ENCODE assay signal across 19 cellular contexts in genomic region chr1:4395158-4395557, GRCh38.
DNase-seq lines count a peak whose midpoint lies in the region; ATAC-seq, FAIRE-seq and TF ChIP-seq lines count a peak whose summit lies in the region.
"Had no signal": no experiment of that assay in that cellular context is flagged by ENCODE, and none has a peak within 500 bp of the region (broad histone marks: within the 10 kb centered on the region; RNA-seq: fewer than 3 reads in every experiment).

No MANE protein-coding gene starts in this region.

- no peak for TF ChIP-seq POLR2A in A549 (IDR thresholded peaks at IDR 0.05; ENCODE audit: low read length)

- intact Hi-C loops in mucosa of descending colon (cut with DNase I, micrococcal nuclease), result no loop called here

- no peak for TF ChIP-seq RAD21 in A549 (conservative IDR thresholded peaks at IDR 0.05 in 1 of 2, IDR thresholded peaks at IDR 0.05 in 1 of 2)

- TF ChIP-seq CTCF in A549 (IDR thresholded peaks at IDR 0.05) (no peak), bronchial epithelial cell (IDR thresholded peaks at IDR 0.05; ENCODE audit: insufficient read depth, low read length, severe bottlenecking) (no peak), mucosa of descending colon (IDR thresholded peaks at IDR 0.05) (no peak)

- FAIRE-seq in A549 (lab: Jason Lieb, UNC) (no peak), RCC 7860 (lab: Jason Lieb, UNC) (no peak), bronchial epithelial cell (lab: Jason Lieb, UNC) (no peak)
- FAIRE-seq: GM19239 had no signal

- peak overlapping the region in 1 of 2 experiments; percentile 38; a peak in 2 of 6 replicates for H3K27ac ChIP-seq in A549
- H3K27ac ChIP-seq: C4-2B, GM23248 had no signal

- no peak overlapping the region for H3K4me3 ChIP-seq in A549
- no peak overlapping the region for H3K4me3 ChIP-seq in bronchial epithelial cell (ENCODE audit: low read depth, low read length)
- no peak overlapping the region for H3K4me3 ChIP-seq in mucosa of descending colon
- H3K4me3 ChIP-seq: GM23248, HAP-1, MG63 had no signal

- TF ChIP-seq EP300 in A549 (IDR thresholded peaks at IDR 0.05), result no peak

- no peaks in the 10 kb centered on the region for H3K36me3 ChIP-seq in bronchial epithelial cell (ENCODE audit: control insufficient read depth, insufficient read depth, low read length)
- no peaks in the 10 kb centered on the region for H3K36me3 ChIP-seq in mucosa of descending colon (ENCODE audit: low read depth)
- H3K36me3 ChIP-seq: HAP-1, MG63 had no signal

- 0% methylated on average over 3 of the region's 3 CpGs for whole genome bisulfite sequencing in A549 (ENCODE audit: missing lambda C conversion rate)

- H3K27me3 ChIP-seq in bronchial epithelial cell (ENCODE audit: control insufficient read depth, insufficient read depth, low read length), result no peaks in the 10 kb centered on the region
- H3K27me3 ChIP-seq: MG63 had no signal

- ATAC-seq in A549 (peak; percentile 53 to 54; a peak in 3 of 6 replicates), mucosa of descending colon (no peak)
- ATAC-seq: PC-3 had no signal

- DNase-seq in A549 (ENCODE audit: low read depth in 1 of 2, low spot score in 1 of 2), result peak in 1 of 2 experiments; percentile 18
- peak; percentile 44 for DNase-seq in DMS79 (lab: John Stamatoyannopoulos, UW)
- peak; percentile 60 for DNase-seq in RCC 7860 (ENCODE audit: low spot score)
- DNase-seq in bronchial epithelial cell (ENCODE audit: low read depth), result peak; percentile 26
- no peak for DNase-seq in AML-193 (lab: John Stamatoyannopoulos, UW)
- no peak for DNase-seq in mucosa of descending colon
- DNase-seq in NCI-H1105 (lab: John Stamatoyannopoulos, UW), result no peak
- no peak for DNase-seq in putamen (ENCODE audit: low spot score)
- DNase-seq: GF-D8, GM23248, Karpas-422, MG63, NCI-H1092 treated with DMSO at 0.1 percent for 48 hours, NCI-H2227 treated with DMSO at 0.1 percent for 48 hours, NCI-H524 treated with DMSO at 0.1 percent for 48 hours, PC-3 had no signal

- CTCF ChIA-PET in A549 (lab: Yijun Ruan, JAX), result no interaction called here

- H3K4me1 ChIP-seq in A549 (peaks cover 11% of the 10 kb centered on the region; the same call in 1 of the 3 replicates), mucosa of descending colon (ENCODE audit: low read depth) (no peaks in the 10 kb centered on the region)
- H3K4me1 ChIP-seq: HAP-1 had no signal

- POLR2A ChIA-PET in A549 (lab: Yijun Ruan, JAX), result no interaction called here

- peaks cover 19% of the 10 kb centered on the region; the same call in 2 of the 3 replicates for H3K9me3 ChIP-seq in A549
- peaks cover 8% of the 10 kb centered on the region for H3K9me3 ChIP-seq in mucosa of descending colon
- H3K9me3 ChIP-seq: MG63 had no signal

- H3K4me2 ChIP-seq in A549, result peak overlapping the region; percentile 36

TF ChIP-seq in A549, 52 proteins besides CTCF, POLR2A, EP300 and RAD21:
- TF ChIP-seq EHMT2 (IDR thresholded peaks at IDR 0.05; ENCODE audit: low read depth), result no peak
- 0 out of 2 replicates have a peak, but pooled peaks have one; percentile 44 for TF ChIP-seq MAX (IDR thresholded peaks at IDR 0.05)
- peak; percentile 27; the same call in 1 of the 2 replicates for TF ChIP-seq USF2 (IDR thresholded peaks at IDR 0.05)

Comparison
In these comparisons a context has a peak if more than half of its experiments do, and no peak if none do; other contexts are left out.
1. DNase-seq: peak in DMS79 (single experiment), RCC 7860 (single experiment) and bronchial epithelial cell (single experiment); none in AML-193 (0 of 2), mucosa of descending colon (0 of 3), NCI-H1105 (single experiment) and putamen (single experiment).